Comparison of ENCODE assay signal across 1 cellular context in the genomic region with DNA sequence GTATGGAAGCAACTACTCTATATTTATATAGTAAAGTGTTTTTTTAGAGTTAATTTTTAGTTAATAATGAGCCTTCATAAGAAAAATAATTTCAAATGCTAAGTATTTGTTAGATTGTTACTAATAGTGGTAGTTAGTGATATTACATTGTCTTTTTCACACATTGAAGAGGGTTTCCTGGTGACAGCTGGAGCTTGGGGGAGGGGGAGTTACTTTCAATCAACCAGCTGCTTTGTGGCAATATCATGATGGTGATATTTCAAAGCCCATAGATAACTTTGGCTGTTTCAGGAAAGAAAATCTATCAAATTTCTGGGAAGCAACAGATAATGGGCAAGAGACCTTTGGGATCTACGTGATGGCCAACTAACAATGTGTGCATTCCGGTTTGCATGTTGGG.
TF ChIP-seq lines count a peak whose summit lies in the region.

No MANE protein-coding gene starts in this region.

TF ChIP-seq in SK-N-SH, 30 proteins besides CTCF, POLR2A, EP300 and RAD21:
- TF ChIP-seq RCOR1 (IDR thresholded peaks at IDR 0.05; ENCODE audit: low read length) = no peak
- no peak for TF ChIP-seq FOXJ3 (CRISPR knock-in tag; IDR thresholded peaks at IDR 0.05)
- TF ChIP-seq SMC3 (IDR thresholded peaks at IDR 0.05; ENCODE audit: low read depth, low read length) = no peak
- TF ChIP-seq FOSL2 (IDR thresholded peaks at IDR 0.05; ENCODE audit: borderline replicate concordance, low read depth) = no peak
- no peak for TF ChIP-seq MXI1 (IDR thresholded peaks at IDR 0.05; ENCODE audit: low read depth, low read length)
- TF ChIP-seq POLR2AphosphoS5 (IDR thresholded peaks at IDR 0.05; ENCODE audit: low read depth, low read length) = no peak
- no peak for TF ChIP-seq ELF1 (IDR thresholded peaks at IDR 0.05)
TF ChIP-seq in SK-N-SH: peak in this region for 0.
